ENCODE assay signal across 1 cellular context in genomic region chr6:116444575-116444974, GRCh38.
TF ChIP-seq lines count a peak whose summit lies in the region.

No MANE protein-coding gene starts in this region.

TF ChIP-seq in IMR-90, 13 proteins besides CTCF, POLR2A, EP300 and RAD21:
- TF ChIP-seq MAFK (IDR thresholded peaks at IDR 0.05; ENCODE audit: low read depth, low read length), result no peak
